8 cellular contexts compared by ENCODE assay signal in genomic region chr1:120354618-120355184, GRCh38.
DNase-seq lines count a peak whose midpoint lies in the region; ATAC-seq and TF ChIP-seq lines count a peak whose summit lies in the region.
"Not testable (repeated sequence)": the region's sequence is repeated elsewhere in the genome, so short reads cannot be mapped to it uniquely, and the experiment has no call there.

No MANE protein-coding gene starts in this region.

- TF ChIP-seq EP300 in suprapubic skin (IDR thresholded peaks at IDR 0.05), result not testable (repeated sequence)

- not testable (repeated sequence) for H3K4me1 Mint-ChIP-seq in neural progenitor cell

- not testable (repeated sequence) for H3K36me3 ChIP-seq in heart left ventricle, neural progenitor cell, suprapubic skin

- not testable (repeated sequence) for TF ChIP-seq CTCF in GM10248 (IDR thresholded peaks at IDR 0.05; ENCODE audit: control extremely low read depth, extremely low read depth, low read depth, missing control alignments); HFF-Myc (IDR thresholded peaks at IDR 0.05; ENCODE audit: low read depth, low read length, missing control alignments); VCaP (conservative IDR thresholded peaks at IDR 0.05); heart left ventricle (IDR thresholded peaks at IDR 0.05); neural progenitor cell (IDR thresholded peaks at IDR 0.05); suprapubic skin (IDR thresholded peaks at IDR 0.05)

- ATAC-seq in heart left ventricle, result peak; percentile 99 to 100 (median 99)

- H4K20me1 ChIP-seq in neural progenitor cell (ENCODE audit: low read depth), result not testable (repeated sequence)

- not testable (repeated sequence) for H2AFZ ChIP-seq in neural progenitor cell (replicated peaks)

- H3F3A ChIP-seq in neural progenitor cell (ENCODE audit: low read depth), result not testable (repeated sequence)

- not testable (repeated sequence) for H3K9me3 Mint-ChIP-seq in neural progenitor cell

- DNase-seq in GM10248 (ENCODE audit: extremely low spot score) (peak; percentile 0), HFF-Myc (ENCODE audit: extremely low read depth, low read depth) (peak; percentile 35), LoVo (ENCODE audit: low spot score) (peak; percentile 20), astrocyte of the hippocampus (ENCODE audit: low read depth, low spot score) (peak; percentile 62), heart left ventricle (peak; percentile 29 to 72 (median 50)), neural progenitor cell (ENCODE audit: low spot score) (peak; percentile 58), suprapubic skin (ENCODE audit: low spot score in 2 of 2) (peak in 1 of 2 donors; percentile 70)

- POLR2A ChIA-PET in GM10248 (lab: Yijun Ruan, JAX), result not testable (repeated sequence)

- H3K27me3 ChIP-seq in heart left ventricle, neural progenitor cell, suprapubic skin: not testable (repeated sequence)

- H3K27ac ChIP-seq in VCaP (peak overlapping the region; percentile 58), heart left ventricle (peak overlapping the region in 9 of 12 donors; percentile 38 to 82 (median 72)), neural progenitor cell (peak overlapping the region; percentile 74), suprapubic skin (peak overlapping the region; percentile 87)

- H3K4me3 ChIP-seq in HFF-Myc (replicated peaks; ENCODE audit: low read depth, low read length) (0 out of 2 replicates have a peak overlapping the region, but pooled peaks have one; percentile 9), heart left ventricle (peak overlapping the region in 9 of 12 donors; percentile 19 to 49 (median 38)), neural progenitor cell (peak overlapping the region; percentile 38), suprapubic skin (peak overlapping the region; percentile 38)

- H3K4me2 ChIP-seq in neural progenitor cell, result peak overlapping the region; percentile 49

- H3K9me3 ChIP-seq in heart left ventricle; neural progenitor cell (ENCODE audit: low read depth); suprapubic skin: not testable (repeated sequence)

- CTCF ChIA-PET in GM10248 (lab: Yijun Ruan, JAX), result not testable (repeated sequence)

- intact Hi-C loops in heart left ventricle (cut with DNase I), result not testable (repeated sequence)

- H3K4me3 Mint-ChIP-seq in neural progenitor cell, result peak overlapping the region; percentile 76

- H3K27me3 Mint-ChIP-seq in neural progenitor cell (ENCODE audit: insufficient read depth, low read depth), result not testable (repeated sequence)

- H3K27ac Mint-ChIP-seq in neural progenitor cell, result peak overlapping the region; percentile 83

- H3K79me2 ChIP-seq in neural progenitor cell (ENCODE audit: low read depth), result not testable (repeated sequence)

- H3K4me1 ChIP-seq in heart left ventricle, neural progenitor cell, suprapubic skin: not testable (repeated sequence)

- not testable (repeated sequence) for TF ChIP-seq POLR2A in heart left ventricle (IDR thresholded peaks at IDR 0.05)
- TF ChIP-seq POLR2A in suprapubic skin (IDR thresholded peaks at IDR 0.05), result peak in 1 of 2 donors; percentile 58

- H3K36me3 Mint-ChIP-seq in neural progenitor cell, result not testable (repeated sequence)

- WGBS in heart left ventricle, 4 donors, result 8 to 19% (median 14%) methylated on average over 4 to 22 of the region's 30 CpGs
- 19% methylated on average over 16 of the region's 30 CpGs for WGBS in suprapubic skin

- not testable (repeated sequence) for H3K9ac ChIP-seq in neural progenitor cell
